In genomic region chr19:4375620-4376228, GRCh38 we compare ENCODE assay signal across 8 cellular contexts. TPM values are rescaled to one million over a fixed set of nuclear protein-coding genes. Genes with fewer than 3 reads are reported as not detected.
A peak's percentile ranks its signal among the peaks of the same experiment; 100 is the strongest.
DNase-seq lines count a peak whose midpoint lies in the region; ATAC-seq and TF ChIP-seq lines count a peak whose summit lies in the region.

No MANE protein-coding gene starts in this region.

- dilution Hi-C loops in IMR-90 (cut with HindIII; ENCODE audit: low sequenced_read_pairs, unreplicated experiment) = no loop called here

- ATAC-seq in activated CD8-positive, alpha-beta memory T cell treated with anti-CD3 and anti-CD28 coated beads, Interleukin-2, amount 10 ng/mL, durations not matched to agents 7 days and 5 days = no peak
- peak; percentile 53 for ATAC-seq in IMR-90 (ENCODE audit: low read depth)
- ATAC-seq in WTC11 = peak; percentile 58
- no peak for ATAC-seq in stimulated activated effector memory CD8-positive, alpha-beta T cell treated with anti-CD3 and anti-CD28 coated beads, Interleukin-12 subunit alpha, Interleukin-12 subunit beta, amount 100 ng/mL, for 72 hours
- no peak for ATAC-seq in HG03442 (IDR thresholded peaks at IDR 0.05; ENCODE audit: unreplicated experiment)

- H3K23ac ChIP-seq in IMR-90 (ENCODE audit: low read depth, low read length) = peak overlapping the region; percentile 33; the same call in 1 of the 2 replicates

- H2AK5ac ChIP-seq in IMR-90 (ENCODE audit: low read depth, low read length) = peak overlapping the region; percentile 99

- H3K4me2 ChIP-seq in IMR-90 (ENCODE audit: low read depth, low read length) (no peak overlapping the region), hepatocyte (peak overlapping the region; percentile 54)

- peak overlapping the region; percentile 97 for H3K4ac ChIP-seq in IMR-90 (ENCODE audit: low read depth, low read length)

- H2BK15ac ChIP-seq in IMR-90 (ENCODE audit: low read depth, low read length) = peak overlapping the region; percentile 36; the same call in 2 of the 3 replicates

- no TSS peak for BruUV-seq in IMR-90 (replicated peaks; lab: Mats Ljungman, UMichigan)

- CTCF ChIA-PET in activated CD8-positive, alpha-beta memory T cell treated with anti-CD3 and anti-CD28 coated beads, Interleukin-2, amount 10 ng/mL, durations not matched to agents 7 days and 5 days (lab: Charles Lee) = interaction anchor here (0.9 to 7.2 kb wide), 3 partner anchors 23 to 26 kb away, joined by 3 to 27 read pairs (median 6); partner anchors contain the start of genes CHAF1A and SH3GL1
- CTCF ChIA-PET in IMR-90 (lab: Yijun Ruan, JAX) (interaction anchor here (0.7 kb wide), 1 partner anchor 26 kb away, joined by 3 read pairs; no protein-coding TSS in a partner anchor), WTC11 (lab: Charles Lee) (interaction anchor here (0.6 to 5.2 kb wide), 18 partner anchors 11 to 236 kb away, joined by 3 to 48 read pairs (median 7); partner anchors contain the start of genes CHAF1A, FSD1, MPND and PLIN5)

- H3K36me3 Mint-ChIP-seq in activated CD8-positive, alpha-beta memory T cell treated with anti-CD3 and anti-CD28 coated beads, Interleukin-2, amount 10 ng/mL, durations not matched to agents 7 days and 5 days = peaks cover 4% of the 10 kb centered on the region
- no peaks in the 10 kb centered on the region for H3K36me3 Mint-ChIP-seq in WTC11
- peaks cover 35% of the 10 kb centered on the region for H3K36me3 Mint-ChIP-seq in stimulated activated effector memory CD8-positive, alpha-beta T cell treated with anti-CD3 and anti-CD28 coated beads, Interleukin-12 subunit alpha, Interleukin-12 subunit beta, amount 100 ng/mL, for 72 hours

- POLR2A ChIA-PET in IMR-90 (lab: Charles Lee; ENCODE audit: unreplicated experiment) = no interaction called here
- POLR2A ChIA-PET in WTC11 (lab: Charles Lee) = interaction anchor here (0.9 to 1.8 kb wide), 5 partner anchors 13 to 33 kb away, joined by 3 to 7 read pairs (median 4); no protein-coding TSS in a partner anchor

- peaks cover 18 to 96% of the 10 kb centered on the region in 2 experiments; a peak in 3 of 4 replicates for H3K79me1 ChIP-seq in IMR-90 (ENCODE audit: low read depth in 1 of 2, low read length in 2 of 2)

- peak overlapping the region; percentile 3; the same call in 1 of the 2 replicates for H3K9ac ChIP-seq in IMR-90 (ENCODE audit: low read depth, low read length)

- peak overlapping the region; percentile 94 for H2BK5ac ChIP-seq in IMR-90 (ENCODE audit: low read depth, low read length, poor library complexity, severe bottlenecking)

- peaks cover 76% of the 10 kb centered on the region for H3K4me1 Mint-ChIP-seq in activated CD8-positive, alpha-beta memory T cell treated with anti-CD3 and anti-CD28 coated beads, Interleukin-2, amount 10 ng/mL, durations not matched to agents 7 days and 5 days
- peaks cover 50% of the 10 kb centered on the region for H3K4me1 Mint-ChIP-seq in WTC11
- peaks cover 84% of the 10 kb centered on the region for H3K4me1 Mint-ChIP-seq in stimulated activated effector memory CD8-positive, alpha-beta T cell treated with anti-CD3 and anti-CD28 coated beads, Interleukin-12 subunit alpha, Interleukin-12 subunit beta, amount 100 ng/mL, for 72 hours

- H3K36me3 ChIP-seq in IMR-90 (ENCODE audit: control insufficient read depth, insufficient read depth, low read length) = peaks cover 7% of the 10 kb centered on the region
- no peaks in the 10 kb centered on the region for H3K36me3 ChIP-seq in hepatocyte (replicated peaks; ENCODE audit: insufficient read depth, low read depth)

- peak overlapping the region; percentile 59 for H3K14ac ChIP-seq in IMR-90 (replicated peaks; ENCODE audit: low read depth, low read length)

- H3K4me3 ChIP-seq in IMR-90 (ENCODE audit: insufficient read depth, low read depth, low read length) (no peak overlapping the region), hepatocyte (no peak overlapping the region)

- H3K9me2 ChIP-seq in hepatocyte (replicated peaks; ENCODE audit: insufficient read depth) = no peaks in the 10 kb centered on the region

- H4K20me1 ChIP-seq in IMR-90 (ENCODE audit: insufficient read depth, low read length) (peaks cover 74% of the 10 kb centered on the region), hepatocyte (ENCODE audit: insufficient read depth, poor library complexity, severe bottlenecking) (peaks cover 46% of the 10 kb centered on the region)

- H3K27me3 ChIP-seq in IMR-90 (ENCODE audit: control insufficient read depth, insufficient read depth, low read length) (no peaks in the 10 kb centered on the region), hepatocyte (no peaks in the 10 kb centered on the region)

- 0 out of 2 replicates have a peak overlapping the region, but pooled peaks have one; percentile 56 for H4K5ac ChIP-seq in IMR-90 (ENCODE audit: low read depth, low read length)

- TF ChIP-seq CTCF in IMR-90 (conservative IDR thresholded peaks at IDR 0.05; ENCODE audit: low read depth, low read length) (peak; percentile 69), WTC11 (IDR thresholded peaks at IDR 0.05) (no peak), hepatocyte (IDR thresholded peaks at IDR 0.05; ENCODE audit: poor library complexity) (peak; percentile 42)

- DNase-seq in activated CD8-positive, alpha-beta memory T cell treated with anti-CD3 and anti-CD28 coated beads, Interleukin-2, amount 10 ng/mL, durations not matched to agents 7 days and 5 days = no peak
- no peak for DNase-seq in activated CD8-positive, alpha-beta memory T cell treated with anti-CD3 and anti-CD28 coated beads, Interleukin-2, amount 50 U/mL, for 4 hours
- DNase-seq in IMR-90 (peak; percentile 81), WTC11 (ENCODE audit: low spot score) (peak; percentile 47), hepatocyte (ENCODE audit: low spot score) (peak; percentile 80), NCI-H748 treated with DMSO at 0.1 percent for 48 hours (lab: John Stamatoyannopoulos, UW) (no peak)
- DNase-seq in stimulated activated effector memory CD8-positive, alpha-beta T cell treated with anti-CD3 and anti-CD28 coated beads, Interleukin-12 subunit alpha, Interleukin-12 subunit beta, amount 100 ng/mL, for 72 hours (ENCODE audit: low spot score in 2 of 2) = no peak

- peak overlapping the region; percentile 85 for H4K91ac ChIP-seq in IMR-90 (ENCODE audit: insufficient read depth, low read depth, low read length)

- no peak for TF ChIP-seq POLR2A in IMR-90 (IDR thresholded peaks at IDR 0.05; ENCODE audit: low read depth, low read length)

- no peaks in the 10 kb centered on the region for H3K27me3 Mint-ChIP-seq in activated CD8-positive, alpha-beta memory T cell treated with anti-CD3 and anti-CD28 coated beads, Interleukin-2, amount 10 ng/mL, durations not matched to agents 7 days and 5 days
- no peaks in the 10 kb centered on the region for H3K27me3 Mint-ChIP-seq in WTC11 (ENCODE audit: low read depth)

- no peaks in the 10 kb centered on the region for H3K9me3 ChIP-seq in IMR-90 (ENCODE audit: control insufficient read depth, insufficient read depth, low read length)
- no peaks in the 10 kb centered on the region for H3K9me3 ChIP-seq in hepatocyte (ENCODE audit: low read depth)

- H2BK120ac ChIP-seq in IMR-90 (ENCODE audit: low read depth, low read length) = peak overlapping the region; percentile 91

- peak overlapping the region; percentile 19 for H3K27ac Mint-ChIP-seq in activated CD8-positive, alpha-beta memory T cell treated with anti-CD3 and anti-CD28 coated beads, Interleukin-2, amount 10 ng/mL, durations not matched to agents 7 days and 5 days
- H3K27ac Mint-ChIP-seq in WTC11 = peak overlapping the region; percentile 88
- H3K27ac Mint-ChIP-seq in stimulated activated effector memory CD8-positive, alpha-beta T cell treated with anti-CD3 and anti-CD28 coated beads, Interleukin-12 subunit alpha, Interleukin-12 subunit beta, amount 100 ng/mL, for 72 hours = peak overlapping the region; percentile 74

- H3K9me3 Mint-ChIP-seq in activated CD8-positive, alpha-beta memory T cell treated with anti-CD3 and anti-CD28 coated beads, Interleukin-2, amount 10 ng/mL, durations not matched to agents 7 days and 5 days (ENCODE audit: low read depth) = no peaks in the 10 kb centered on the region
- H3K9me3 Mint-ChIP-seq in WTC11 = no peaks in the 10 kb centered on the region
- no peaks in the 10 kb centered on the region for H3K9me3 Mint-ChIP-seq in stimulated activated effector memory CD8-positive, alpha-beta T cell treated with anti-CD3 and anti-CD28 coated beads, Interleukin-12 subunit alpha, Interleukin-12 subunit beta, amount 100 ng/mL, for 72 hours

- peak overlapping the region; percentile 82 to 95; a peak in 2 of 4 replicates for H4K8ac ChIP-seq in IMR-90 (ENCODE audit: low read depth in 2 of 2, low read length in 2 of 2)

- peak overlapping the region; percentile 92 for H2AK9ac ChIP-seq in IMR-90 (replicated peaks; ENCODE audit: low read depth, low read length, poor library complexity)

- H2AFZ ChIP-seq in IMR-90 (replicated peaks; ENCODE audit: low read length, poor library complexity) (peak overlapping the region; percentile 16), hepatocyte (no peak overlapping the region)

- H3K4me1 ChIP-seq in IMR-90 (ENCODE audit: control insufficient read depth, insufficient read depth, low read length) = peaks cover 57% of the 10 kb centered on the region
- H3K4me1 ChIP-seq in hepatocyte (ENCODE audit: insufficient read depth) = peaks cover 48% of the 10 kb centered on the region

- 0 out of 2 replicates have a peak overlapping the region, but pooled peaks have one; percentile 17 for H3K56ac ChIP-seq in IMR-90 (ENCODE audit: extremely low read depth, insufficient read depth, low read length)

- intact Hi-C loops in IMR-90 (cut with micrococcal nuclease) = loop anchor here (2.0 kb wide), 1 partner anchor 15 kb away; no protein-coding TSS in a partner anchor

- peaks cover 90% of the 10 kb centered on the region for H3K79me2 ChIP-seq in hepatocyte

- no peak overlapping the region for H3K4me3 Mint-ChIP-seq in activated CD8-positive, alpha-beta memory T cell treated with anti-CD3 and anti-CD28 coated beads, Interleukin-2, amount 10 ng/mL, durations not matched to agents 7 days and 5 days
- no peak overlapping the region for H3K4me3 Mint-ChIP-seq in WTC11
- peak overlapping the region; percentile 86 for H3K4me3 Mint-ChIP-seq in stimulated activated effector memory CD8-positive, alpha-beta T cell treated with anti-CD3 and anti-CD28 coated beads, Interleukin-12 subunit alpha, Interleukin-12 subunit beta, amount 100 ng/mL, for 72 hours

- H3K18ac ChIP-seq in IMR-90 (ENCODE audit: low read depth, low read length) = no peak overlapping the region

- peak overlapping the region; percentile 70 for H2BK20ac ChIP-seq in IMR-90 (ENCODE audit: low read depth, low read length)

- in situ Hi-C loops in IMR-90 (cut with MboI; ENCODE audit: low sequenced_read_pairs) = no loop called here

- peak; percentile 48 for TF ChIP-seq RAD21 in IMR-90 (IDR thresholded peaks at IDR 0.05; ENCODE audit: low read length)

- WGBS in IMR-90 (ENCODE audit: extremely low coverage in 2 of 2, insufficient read length in 1 of 2), 2 experiments = 69% methylated on average over 4 of the region's 13 CpGs; no CpG with 5 or more reads in 1 of the 2 experiments
- 51% methylated on average over 13 of the region's 13 CpGs for WGBS in hepatocyte (ENCODE audit: low lambda C conversion rate, missing lambda C conversion rate)

- H3K27ac ChIP-seq in IMR-90 (ENCODE audit: insufficient read depth, low read length) (peak overlapping the region; percentile 90), hepatocyte (peak overlapping the region; percentile 97)

- peaks cover 48% of the 10 kb centered on the region for H3K9me1 ChIP-seq in IMR-90 (ENCODE audit: insufficient read depth, low read length)

RNA-seq across cellular contexts. Expression of gene SH3GL1, which starts 24.6 kb away (rescaled TPM):
- total RNA-seq in activated CD8-positive, alpha-beta memory T cell treated with anti-CD3 and anti-CD28 coated beads, Interleukin-2, amount 10 ng/mL, durations not matched to agents 7 days and 5 days = 10 to 100 TPM; 43.3 to 57.7 TPM
- total RNA-seq in IMR-90 (2012; rRNA removed) (28.1 and 32.2 TPM in 2 replicates), WTC11 (2021) (89.4 to 109 TPM (median 89.7 TPM) in 3 replicates), hepatocyte (71.8 and 81.7 TPM in 2 replicates)
- polyA plus RNA-seq in IMR-90 (2012; rRNA removed) (138 and 161 TPM in 2 replicates), hepatocyte (111 and 114 TPM in 2 replicates)
- polyA plus RNA-seq in IMR-90 (2012; cell fraction: cytosol; rRNA removed) = 103 and 170 TPM in 2 replicates
- 93.0 and 160 TPM in 2 replicates for polyA plus RNA-seq in IMR-90 (2012; cell fraction: nucleus; rRNA removed; ENCODE audit: low replicate concordance)

RNA-seq across cellular contexts. Expression of gene CHAF1A, which starts 26.7 kb away (rescaled TPM):
- total RNA-seq in activated CD8-positive, alpha-beta memory T cell treated with anti-CD3 and anti-CD28 coated beads, Interleukin-2, amount 10 ng/mL, durations not matched to agents 7 days and 5 days = 100 to 1,000 TPM; 118 to 126 TPM
- total RNA-seq in IMR-90 (2012; rRNA removed) = 11.4 and 12.4 TPM in 2 replicates
- 22.9 and 26.7 TPM in 2 replicates for polyA plus RNA-seq in IMR-90 (2012; rRNA removed)
- 16.1 and 20.9 TPM in 2 replicates for polyA plus RNA-seq in IMR-90 (2012; cell fraction: cytosol; rRNA removed)
- polyA plus RNA-seq in IMR-90 (2012; cell fraction: nucleus; rRNA removed; ENCODE audit: low replicate concordance) = 18.2 and 45.9 TPM in 2 replicates
- 126 to 161 TPM (median 137 TPM) in 3 replicates for total RNA-seq in WTC11 (2021)
- total RNA-seq in hepatocyte = 5.5 and 6.2 TPM in 2 replicates
- polyA plus RNA-seq in hepatocyte = 6.5 and 11.1 TPM in 2 replicates

RNA-seq across cellular contexts. Expression of gene MPND, which starts 32.4 kb away (rescaled TPM):
- total RNA-seq in activated CD8-positive, alpha-beta memory T cell treated with anti-CD3 and anti-CD28 coated beads, Interleukin-2, amount 10 ng/mL, durations not matched to agents 7 days and 5 days = 10 to 100 TPM; 24.1 to 25.4 TPM
- 2.3 and 3.3 TPM in 2 replicates for total RNA-seq in IMR-90 (2012; rRNA removed)
- polyA plus RNA-seq in IMR-90 (2012; rRNA removed) = 8.1 and 9.8 TPM in 2 replicates
- polyA plus RNA-seq in IMR-90 (2012; cell fraction: cytosol; rRNA removed) = 12.5 and 13.1 TPM in 2 replicates
- polyA plus RNA-seq in IMR-90 (2012; cell fraction: nucleus; rRNA removed; ENCODE audit: low replicate concordance) = 4.6 and 9.8 TPM in 2 replicates
- 28.3 to 37.7 TPM (median 37.4 TPM) in 3 replicates for total RNA-seq in WTC11 (2021)
- total RNA-seq in hepatocyte = 11.2 and 16.6 TPM in 2 replicates
- polyA plus RNA-seq in hepatocyte = 17.0 and 21.9 TPM in 2 replicates

RNA-seq across cellular contexts. Expression of gene STAP2, which starts 37.1 kb away (rescaled TPM):
- 1 to 10 TPM; 8.8 to 9.6 TPM for total RNA-seq in activated CD8-positive, alpha-beta memory T cell treated with anti-CD3 and anti-CD28 coated beads, Interleukin-2, amount 10 ng/mL, durations not matched to agents 7 days and 5 days
- total RNA-seq in IMR-90 (2012; rRNA removed) (1.3 and 1.4 TPM in 2 replicates), WTC11 (2021) (18.2 to 21.1 TPM (median 20.2 TPM) in 3 replicates), hepatocyte (27.5 and 28.1 TPM in 2 replicates)
- polyA plus RNA-seq in IMR-90 (2012; rRNA removed) (3.2 and 3.4 TPM in 2 replicates), hepatocyte (34.4 and 45.2 TPM in 2 replicates)
- 7.1 and 7.7 TPM in 2 replicates for polyA plus RNA-seq in IMR-90 (2012; cell fraction: cytosol; rRNA removed)
- 10.0 and 17.1 TPM in 2 replicates for polyA plus RNA-seq in IMR-90 (2012; cell fraction: nucleus; rRNA removed; ENCODE audit: low replicate concordance)

Comparison
In these comparisons a context has a peak if more than half of its experiments do, and no peak if none do; other contexts are left out.
1. ATAC-seq: peak in IMR-90 (single experiment) and WTC11 (single experiment); none in activated CD8-positive, alpha-beta memory T cell treated with anti-CD3 and anti-CD28 coated beads, Interleukin-2, amount 10 ng/mL, durations not matched to agents 7 days and 5 days (single experiment), stimulated activated effector memory CD8-positive, alpha-beta T cell treated with anti-CD3 and anti-CD28 coated beads, Interleukin-12 subunit alpha, Interleukin-12 subunit beta, amount 100 ng/mL, for 72 hours (single experiment) and HG03442 (single experiment).
2. DNase-seq: peak in IMR-90 (single experiment), WTC11 (single experiment) and hepatocyte (single experiment); none in activated CD8-positive, alpha-beta memory T cell treated with anti-CD3 and anti-CD28 coated beads, Interleukin-2, amount 10 ng/mL, durations not matched to agents 7 days and 5 days (single experiment), activated CD8-positive, alpha-beta memory T cell treated with anti-CD3 and anti-CD28 coated beads, Interleukin-2, amount 50 U/mL, for 4 hours (single experiment), stimulated activated effector memory CD8-positive, alpha-beta T cell treated with anti-CD3 and anti-CD28 coated beads, Interleukin-12 subunit alpha, Interleukin-12 subunit beta, amount 100 ng/mL, for 72 hours (0 of 2) and NCI-H748 treated with DMSO at 0.1 percent for 48 hours (single experiment).
3. H3K27ac Mint-ChIP-seq: peak in every context shown above with its lines; median percentile 88 in WTC11; 74 in stimulated activated effector memory CD8-positive, alpha-beta T cell treated with anti-CD3 and anti-CD28 coated beads, Interleukin-12 subunit alpha, Interleukin-12 subunit beta, amount 100 ng/mL, for 72 hours; 19 in activated CD8-positive, alpha-beta memory T cell treated with anti-CD3 and anti-CD28 coated beads, Interleukin-2, amount 10 ng/mL, durations not matched to agents 7 days and 5 days.